Comparison of ENCODE assay signal across 2 cellular contexts in genomic region chr6:46969206-46969605, GRCh38.
TF ChIP-seq lines count a peak whose summit lies in the region.

No MANE protein-coding gene starts in this region.

TF ChIP-seq in HCT116, 20 proteins besides CTCF, POLR2A, EP300 and RAD21:
- no peak for TF ChIP-seq TCF7L2 (IDR thresholded peaks at IDR 0.05; ENCODE audit: borderline replicate concordance, extremely low read depth, insufficient read depth, insufficient read length)
- TF ChIP-seq SP1 (IDR thresholded peaks at IDR 0.05; ENCODE audit: low read depth) = no peak
- no peak for TF ChIP-seq CEBPB (IDR thresholded peaks at IDR 0.05; ENCODE audit: low read depth)
- TF ChIP-seq ATF3 (IDR thresholded peaks at IDR 0.05) = no peak
- TF ChIP-seq EZH2phosphoT487 (IDR thresholded peaks at IDR 0.05; ENCODE audit: borderline replicate concordance) = no peak
- TF ChIP-seq JUND (IDR thresholded peaks at IDR 0.05) = no peak
TF ChIP-seq in HCT116: peak in this region for 0.

TF ChIP-seq in H1, 55 proteins besides CTCF, POLR2A, EP300 and RAD21:
- TF ChIP-seq SP4 (IDR thresholded peaks at IDR 0.05; ENCODE audit: low read length) (no peak), RBBP5 (IDR thresholded peaks at IDR 0.05; ENCODE audit: borderline replicate concordance, low read depth, low read length) (no peak), RNF2 (IDR thresholded peaks at IDR 0.05; ENCODE audit: borderline replicate concordance, low read depth, low read length, missing control alignments, poor library complexity, severe bottlenecking) (no peak), BCL11A (IDR thresholded peaks at IDR 0.05; ENCODE audit: low read depth in 2 of 2, low read length in 2 of 2) (no peak), POLR2AphosphoS5 (IDR thresholded peaks at IDR 0.05; ENCODE audit: low read depth, low read length) (no peak), SIN3A (conservative IDR thresholded peaks at IDR 0.05 in 1 of 2, IDR thresholded peaks at IDR 0.05 in 1 of 2; ENCODE audit: low read depth in 1 of 2, low read length in 2 of 2) (no peak), FOSL1 (IDR thresholded peaks at IDR 0.05; ENCODE audit: insufficient read depth, low read depth, low read length) (no peak), USF2 (IDR thresholded peaks at IDR 0.05; ENCODE audit: low read length) (no peak), EZH2 (IDR thresholded peaks at IDR 0.05; ENCODE audit: low read depth, low read length, severe bottlenecking) (no peak), SIRT6 (IDR thresholded peaks at IDR 0.05; ENCODE audit: low read length) (no peak), TAF1 (IDR thresholded peaks at IDR 0.05; ENCODE audit: low read depth, low read length) (no peak), BRCA1 (IDR thresholded peaks at IDR 0.05; ENCODE audit: low read depth, low read length) (no peak), TBP (IDR thresholded peaks at IDR 0.05; ENCODE audit: low read depth, low read length) (no peak), CREB1 (IDR thresholded peaks at IDR 0.05) (no peak), CBX5 (IDR thresholded peaks at IDR 0.05; ENCODE audit: low read depth, low read length) (no peak), SP2 (IDR thresholded peaks at IDR 0.05; ENCODE audit: low read length) (no peak), TEAD4 (IDR thresholded peaks at IDR 0.05; ENCODE audit: low read depth, low read length) (no peak)
TF ChIP-seq in H1: peak in this region for 0.
